2 cellular contexts compared by ENCODE assay signal in genomic region chr11:117810056-117810451, GRCh38. TPM values are rescaled to one million over a fixed set of nuclear protein-coding genes. Genes with fewer than 3 reads are reported as not detected.
"Had no signal": no experiment of that assay in that cellular context is flagged by ENCODE, and none has a peak within 500 bp of the region (broad histone marks: within the 10 kb centered on the region; RNA-seq: fewer than 3 reads in every experiment).

No MANE protein-coding gene starts in this region.

RNA-seq across cellular contexts. Expression of gene DSCAML1, which starts 13.0 kb away (rescaled TPM):
- total RNA-seq: dermis microvascular lymphatic vessel endothelial cell, osteoblast had no signal

RNA-seq across cellular contexts. Expression of gene FXYD2, which starts 14.5 kb away (rescaled TPM):
- total RNA-seq: osteoblast had no signal
